In the genomic region with DNA sequence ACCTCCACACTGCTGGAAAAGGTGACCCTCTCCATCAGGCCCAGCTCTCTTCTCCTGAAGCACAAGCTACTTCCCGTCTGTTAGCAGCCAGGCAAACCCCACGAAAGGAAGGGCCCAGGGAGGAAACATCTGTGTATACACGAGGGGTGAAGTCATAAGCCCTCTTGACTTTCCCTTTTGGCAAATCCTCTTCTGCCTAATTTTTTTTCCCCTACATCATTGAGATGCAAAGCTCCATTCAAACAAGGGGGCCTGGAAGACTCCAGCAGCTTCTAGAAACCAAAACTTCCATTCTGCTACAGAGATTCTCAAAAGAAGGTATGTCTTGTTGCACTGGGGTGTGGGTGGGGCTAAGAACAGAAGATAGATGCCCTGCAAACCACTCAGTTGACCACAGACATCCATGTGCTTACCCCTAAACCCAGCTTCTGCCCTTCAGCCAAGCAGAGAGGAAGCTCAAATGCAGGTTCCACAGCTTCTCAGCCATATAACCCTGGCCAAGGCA, we compare ENCODE assay signal across 8 cellular contexts.
A peak's percentile ranks its signal among the peaks of the same experiment; 100 is the strongest.
DNase-seq lines count a peak whose midpoint lies in the region; ATAC-seq and TF ChIP-seq lines count a peak whose summit lies in the region.

No MANE protein-coding gene starts in this region.

- DNase-seq in dorsolateral prefrontal cortex (no peak), nephron progenitor cell (no peak), SHP77 treated with DMSO at 0.1 percent for 48 hours (lab: John Stamatoyannopoulos, UW) (no peak)
- DNase-seq in stimulated activated effector memory CD8-positive, alpha-beta T cell treated with anti-CD3 and anti-CD28 coated beads, Interleukin-12 subunit alpha, Interleukin-12 subunit beta, amount 100 ng/mL, for 72 hours (ENCODE audit: low spot score in 2 of 2) = no peak
- no peak for DNase-seq in activated CD4-positive, CD25-positive, alpha-beta regulatory T cell treated with anti-CD3 and anti-CD28 coated beads, Interleukin-2, amount 50 U/mL, for 72 hours

- H3K4me3 Mint-ChIP-seq in stimulated activated effector memory CD8-positive, alpha-beta T cell treated with anti-CD3 and anti-CD28 coated beads, Interleukin-12 subunit alpha, Interleukin-12 subunit beta, amount 100 ng/mL, for 72 hours = peak overlapping the region; percentile 32
- no peak overlapping the region for H3K4me3 Mint-ChIP-seq in nephron progenitor cell

- peaks cover 48% of the 10 kb centered on the region for H3K4me1 Mint-ChIP-seq in stimulated activated effector memory CD8-positive, alpha-beta T cell treated with anti-CD3 and anti-CD28 coated beads, Interleukin-12 subunit alpha, Interleukin-12 subunit beta, amount 100 ng/mL, for 72 hours
- H3K4me1 Mint-ChIP-seq in nephron progenitor cell = peaks cover 17% of the 10 kb centered on the region

- peak overlapping the region in 44 of 59 donors; percentile 2 to 99 (median 51) for H3K27ac ChIP-seq in dorsolateral prefrontal cortex

- no peaks in the 10 kb centered on the region for H3K27me3 ChIP-seq in dorsolateral prefrontal cortex

- in situ Hi-C loops in GM18951 (cut with MboI; ENCODE audit: low sequenced_read_pairs, unreplicated experiment) = no loop called here

- TF ChIP-seq CTCF in dorsolateral prefrontal cortex (IDR thresholded peaks at IDR 0.05 in 54 of 56, conservative IDR thresholded peaks at IDR 0.05 in 2 of 56; ENCODE audit: low read depth in 1 of 56, partially characterized antibody in 56 of 56) (no peak), nephron progenitor cell (IDR thresholded peaks at IDR 0.05) (no peak)

- H3K27ac Mint-ChIP-seq in stimulated activated effector memory CD8-positive, alpha-beta T cell treated with anti-CD3 and anti-CD28 coated beads, Interleukin-12 subunit alpha, Interleukin-12 subunit beta, amount 100 ng/mL, for 72 hours = peak overlapping the region; percentile 79
- H3K27ac Mint-ChIP-seq in nephron progenitor cell = no peak overlapping the region

- peak; percentile 37 for TF ChIP-seq POLR2A in GM18951 (IDR thresholded peaks at IDR 0.05; ENCODE audit: extremely low read depth, insufficient read depth, insufficient read length)

- ATAC-seq in HG03196 (IDR thresholded peaks at IDR 0.05; ENCODE audit: unreplicated experiment) (peak; percentile 37), HG03520 (IDR thresholded peaks at IDR 0.05; ENCODE audit: unreplicated experiment) (no peak)
- peak; percentile 53 for ATAC-seq in stimulated activated effector memory CD8-positive, alpha-beta T cell treated with anti-CD3 and anti-CD28 coated beads, Interleukin-12 subunit alpha, Interleukin-12 subunit beta, amount 100 ng/mL, for 72 hours

- no peak overlapping the region for H3K4me3 ChIP-seq in dorsolateral prefrontal cortex

- no peaks in the 10 kb centered on the region for H3K36me3 Mint-ChIP-seq in stimulated activated effector memory CD8-positive, alpha-beta T cell treated with anti-CD3 and anti-CD28 coated beads, Interleukin-12 subunit alpha, Interleukin-12 subunit beta, amount 100 ng/mL, for 72 hours
- H3K36me3 Mint-ChIP-seq in nephron progenitor cell (ENCODE audit: low read depth) = no peaks in the 10 kb centered on the region

- intact Hi-C loops in dorsolateral prefrontal cortex (cut with DNase I) = loop anchor here (5.0 kb wide), 1 partner anchor 67 kb away; no protein-coding TSS in a partner anchor

- peaks cover 13% of the 10 kb centered on the region for H3K27me3 Mint-ChIP-seq in nephron progenitor cell (ENCODE audit: low read depth, poor library complexity)

- H3K9me3 Mint-ChIP-seq in stimulated activated effector memory CD8-positive, alpha-beta T cell treated with anti-CD3 and anti-CD28 coated beads, Interleukin-12 subunit alpha, Interleukin-12 subunit beta, amount 100 ng/mL, for 72 hours = no peaks in the 10 kb centered on the region
- no peaks in the 10 kb centered on the region for H3K9me3 Mint-ChIP-seq in nephron progenitor cell
